ENCODE assay signal across 9 cellular contexts in genomic region chr10:34504534-34504933, GRCh38.
DNase-seq lines count a peak whose midpoint lies in the region; FAIRE-seq and TF ChIP-seq lines count a peak whose summit lies in the region.
"Had no signal": no experiment of that assay in that cellular context is flagged by ENCODE, and none has a peak within 500 bp of the region (broad histone marks: within the 10 kb centered on the region; RNA-seq: fewer than 3 reads in every experiment).

No MANE protein-coding gene starts in this region.

- no peaks in the 10 kb centered on the region for H3K9me3 ChIP-seq in ascending aorta
- H3K9me3 ChIP-seq in Karpas-422 (ENCODE audit: low read length): no peaks in the 10 kb centered on the region

- TF ChIP-seq CTCF in ascending aorta (IDR thresholded peaks at IDR 0.05): no peak

- intact Hi-C loops in ascending aorta (cut with DNase I): no loop called here

- H3K27ac ChIP-seq in ascending aorta: no peak overlapping the region
- H3K27ac ChIP-seq in Karpas-422 (ENCODE audit: low read length): no peak overlapping the region

- no peak overlapping the region for H3K4me2 ChIP-seq in Karpas-422 (ENCODE audit: low read depth, low read length, poor library complexity, severe bottlenecking)

- no peak overlapping the region for H2AFZ ChIP-seq in Karpas-422 (ENCODE audit: low read length)

- H3K9me2 ChIP-seq in Karpas-422 (replicated peaks; ENCODE audit: insufficient read depth, low read length): no peaks in the 10 kb centered on the region

- H3K27me3 ChIP-seq in ascending aorta: no peaks in the 10 kb centered on the region
- H3K27me3 ChIP-seq in Karpas-422 (ENCODE audit: low read length): no peaks in the 10 kb centered on the region

- H3K79me2 ChIP-seq in Karpas-422 (ENCODE audit: low read length): no peaks in the 10 kb centered on the region

- no peaks in the 10 kb centered on the region for H4K20me1 ChIP-seq in Karpas-422 (ENCODE audit: insufficient read depth, low read depth, low read length)

- H3K36me3 ChIP-seq in ascending aorta: no peaks in the 10 kb centered on the region
- no peaks in the 10 kb centered on the region for H3K36me3 ChIP-seq in Karpas-422 (ENCODE audit: insufficient read depth, low read length)

- no peaks in the 10 kb centered on the region for H3K4me1 ChIP-seq in ascending aorta
- H3K4me1 ChIP-seq in Karpas-422 (ENCODE audit: low read length): no peaks in the 10 kb centered on the region

- no peak overlapping the region for H3K9ac ChIP-seq in Karpas-422 (ENCODE audit: low read length)

- FAIRE-seq in urothelium cell line (lab: Jason Lieb, UNC): no peak

- DNase-seq in stimulated activated CD4-positive, alpha-beta T cell treated with anti-CD3 and anti-CD28 coated beads, Interleukin-15, amount 100 ng/mL, for 24 hours: peak; percentile 4
- no peak for DNase-seq in stimulated activated CD4-positive, alpha-beta T cell treated with anti-CD3 and anti-CD28 coated beads, Interleukin-4, amount 100 ng/mL, for 4 hours
- DNase-seq in RPMI7951 (ENCODE audit: low read depth): peak; percentile 76
- peak; percentile 71 for DNase-seq in glomerular visceral epithelial cell (ENCODE audit: extremely low spot score)
- DNase-seq in urothelium cell line (ENCODE audit: low spot score): peak; percentile 73
- no peak for DNase-seq in HuH-7.5 (ENCODE audit: low spot score)
- no peak for DNase-seq in ascending aorta (ENCODE audit: low spot score in 2 of 2)
- DNase-seq in Karpas-422: no peak
- DNase-seq: NCI-H1417 treated with DMSO at 0.1 percent for 48 hours had no signal

- H3K4me3 ChIP-seq in ascending aorta (no peak overlapping the region), Karpas-422 (ENCODE audit: low read length) (no peak overlapping the region)

Comparison
In these comparisons a context has a peak if more than half of its experiments do, and no peak if none do; other contexts are left out.
1. DNase-seq: peak in stimulated activated CD4-positive, alpha-beta T cell treated with anti-CD3 and anti-CD28 coated beads, Interleukin-15, amount 100 ng/mL, for 24 hours (single experiment), RPMI7951 (single experiment), glomerular visceral epithelial cell (single experiment) and urothelium cell line (single experiment); none in stimulated activated CD4-positive, alpha-beta T cell treated with anti-CD3 and anti-CD28 coated beads, Interleukin-4, amount 100 ng/mL, for 4 hours (0 of 2), HuH-7.5 (single experiment), ascending aorta (0 of 2) and Karpas-422 (single experiment).